Comparison of ENCODE assay signal across 19 cellular contexts in the genomic region with DNA sequence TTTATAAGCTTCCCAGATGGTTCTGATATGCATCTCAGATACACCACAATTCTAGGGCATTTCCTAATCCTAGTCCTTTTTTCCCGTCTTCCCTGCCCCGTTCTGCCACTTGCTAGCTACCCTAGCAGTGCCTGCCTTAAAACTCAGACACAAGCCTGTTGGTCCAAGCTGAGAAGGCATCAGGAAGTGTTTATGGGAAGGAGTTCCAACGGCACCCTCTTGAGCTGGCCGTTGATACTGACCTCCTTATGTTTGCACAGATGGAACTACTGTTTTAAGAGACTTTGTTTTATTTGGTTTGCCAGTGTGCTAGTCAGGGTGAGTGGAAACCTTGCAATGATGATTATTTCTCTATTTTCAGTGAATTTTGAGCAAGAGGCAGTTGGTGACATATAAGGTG.
DNase-seq lines count a peak whose midpoint lies in the region; ATAC-seq, FAIRE-seq and TF ChIP-seq lines count a peak whose summit lies in the region.
"Had no signal": no experiment of that assay in that cellular context is flagged by ENCODE, and none has a peak within 500 bp of the region (broad histone marks: within the 10 kb centered on the region; RNA-seq: fewer than 3 reads in every experiment).

No MANE protein-coding gene starts in this region.

- H3K18ac ChIP-seq in H9 (ENCODE audit: insufficient read length, low read depth, low read length), result no peak overlapping the region

- H4K91ac ChIP-seq in H9 (ENCODE audit: insufficient read length, low read depth, low read length), result no peak overlapping the region

- H3K4me1 Mint-ChIP-seq in H9 (no peaks in the 10 kb centered on the region), astrocyte (ENCODE audit: low read depth, unreplicated experiment) (peaks cover 93% of the 10 kb centered on the region)

- DNase-seq in A549 (ENCODE audit: low read depth in 1 of 2, low spot score in 1 of 2) (peak in 1 of 2 experiments; percentile 33), H9 (peak; percentile 18), astrocyte (ENCODE audit: low read depth) (no peak), fibroblast of peridontal ligament (ENCODE audit: extremely low read depth) (peak; percentile 53), NOMO-1 treated with dmso at 0.1 percent for 144 hours (lab: John Stamatoyannopoulos, UW; ENCODE audit: unreplicated experiment) (no peak), Kasumi-1 (lab: John Stamatoyannopoulos, UW) (no peak), transverse colon (no peak)
- DNase-seq: activated CD4-positive, alpha-beta memory T cell treated with anti-CD3 and anti-CD28 coated beads, Interleukin-2, amount 10 ng/mL, durations not matched to agents 7 days and 5 days; activated T-cell treated with anti-CD3 and anti-CD28 coated beads, Interleukin-2, amount 50 U/mL, for 4 hours; colonic mucosa; COR-L47; heart left ventricle; NCI-H524 treated with DMSO at 0.1 percent for 48 hours; stimulated activated CD4-positive, alpha-beta T cell treated with anti-CD3 and anti-CD28 coated beads, Interleukin-15, amount 100 ng/mL, for 24 hours had no signal

- no peak overlapping the region for H2AFZ ChIP-seq in H9 (ENCODE audit: low read length)
- no peak overlapping the region for H2AFZ ChIP-seq in astrocyte (ENCODE audit: low read depth, low read length)

- H2BK12ac ChIP-seq in H9 (ENCODE audit: insufficient read length, low read depth, low read length), result no peak overlapping the region

- H3K79me2 ChIP-seq in H9 (ENCODE audit: insufficient read depth, low read length) (peaks cover 3% of the 10 kb centered on the region; the same call in 1 of the 2 replicates), astrocyte (ENCODE audit: insufficient read depth, low read length) (peaks cover 32% of the 10 kb centered on the region)

- H2AK5ac ChIP-seq in H9 (ENCODE audit: insufficient read length, low read length), result no peak overlapping the region

- H3K79me1 ChIP-seq in H9 (ENCODE audit: insufficient read depth, low read depth, low read length, poor library complexity, severe bottlenecking), result no peaks in the 10 kb centered on the region

- H4K8ac ChIP-seq in H9 (replicated peaks; ENCODE audit: insufficient read length, low read depth, low read length), result no peak overlapping the region

- H2BK120ac ChIP-seq in H9 (ENCODE audit: low read depth, low read length, poor library complexity, severe bottlenecking), result no peak overlapping the region

- TF ChIP-seq POLR2A in A549 (IDR thresholded peaks at IDR 0.05; ENCODE audit: low read length) (no peak), transverse colon (IDR thresholded peaks at IDR 0.05) (no peak)

- H2BK15ac ChIP-seq in H9 (ENCODE audit: low read depth, low read length), result no peak overlapping the region

- in situ Hi-C loops in transverse colon (cut with MboI; ENCODE audit: low pct_ligation_motif_present in 1 of 4, low pct_unique_long_range_greater_than_20kb in 1 of 4, low sequenced_read_pairs in 3 of 4), result no loop called here

- H4K20me1 ChIP-seq in H9 (ENCODE audit: control insufficient read depth, insufficient read depth, insufficient read length) (no peaks in the 10 kb centered on the region), astrocyte (ENCODE audit: insufficient read depth, low read length) (no peaks in the 10 kb centered on the region)

- intact Hi-C loops in transverse colon (cut with DNase I; ENCODE audit: low total_unique reads), result no loop called here

- H3K14ac ChIP-seq in H9 (ENCODE audit: insufficient read depth, low read length), result no peak overlapping the region

- 55% methylated on average over 4 of the region's 4 CpGs for WGBS in A549 (ENCODE audit: missing lambda C conversion rate)
- WGBS in H9 (ENCODE audit: extremely low coverage, insufficient read length, low lambda C conversion rate), result no CpG with 5 or more reads among the region's 4 CpGs
- WGBS in transverse colon (ENCODE audit: low coverage in 1 of 2), 2 donors, result 0 to 73% methylated on average over 2 to 4 of the region's 4 CpGs

- H3K36me3 ChIP-seq in astrocyte (ENCODE audit: insufficient read depth, low read length), result peaks cover 7% of the 10 kb centered on the region
- peaks cover 0 to 7% (median 2%) of the 10 kb centered on the region in 4 donors for H3K36me3 ChIP-seq in transverse colon
- H3K36me3 ChIP-seq: colonic mucosa had no signal

- FAIRE-seq in A549 (lab: Jason Lieb, UNC), result no peak
- no peak for FAIRE-seq in astrocyte (lab: Jason Lieb, UNC)

- no peak overlapping the region for H3K23ac ChIP-seq in H9 (ENCODE audit: insufficient read length, low read depth, low read length)

- H3K4me3 Mint-ChIP-seq in H9 (no peak overlapping the region), astrocyte (ENCODE audit: unreplicated experiment) (no peak overlapping the region)
- H3K4me3 Mint-ChIP-seq: activated CD4-positive, alpha-beta memory T cell treated with anti-CD3 and anti-CD28 coated beads, Interleukin-2, amount 10 ng/mL, durations not matched to agents 7 days and 5 days; activated T-cell treated with anti-CD3 and anti-CD28 coated beads, Interleukin-2, amount 50 U/mL, for 4 hours; memory B cell; stimulated activated naive CD8-positive, alpha-beta T cell treated with anti-CD3 and anti-CD28 coated beads, Interleukin-15, Interleukin-2, amounts not matched to agents 100 ng/mL and 50 ng/mL, for 24 hours had no signal

- no peak overlapping the region for H2BK5ac ChIP-seq in H9 (ENCODE audit: insufficient read length, low read length)

- no peak overlapping the region for H3K27ac ChIP-seq in A549
- no peak overlapping the region for H3K27ac ChIP-seq in H9 (ENCODE audit: insufficient read length, low read depth, low read length)
- H3K27ac ChIP-seq in astrocyte (ENCODE audit: low read depth, low read length), result peak overlapping the region; percentile 98
- H3K27ac ChIP-seq in transverse colon, result no peak overlapping the region
- H3K27ac ChIP-seq: colonic mucosa had no signal

- no peaks in the 10 kb centered on the region for H3K27me3 ChIP-seq in H9 (ENCODE audit: insufficient read depth, low read length)
- H3K27me3 ChIP-seq in astrocyte (ENCODE audit: insufficient read depth, low read length), result no peaks in the 10 kb centered on the region
- no peaks in the 10 kb centered on the region for H3K27me3 ChIP-seq in transverse colon
- H3K27me3 ChIP-seq: colonic mucosa, heart left ventricle had no signal

- TF ChIP-seq EP300 in A549 (IDR thresholded peaks at IDR 0.05) (no peak), transverse colon (IDR thresholded peaks at IDR 0.05; ENCODE audit: low read depth) (no peak)

- H3K23me2 ChIP-seq in H9 (ENCODE audit: insufficient read length, low read depth, low read length, poor library complexity, severe bottlenecking), result no peaks in the 10 kb centered on the region

- H3K9me3 Mint-ChIP-seq in H9, result peaks cover 0 to 3% of the 10 kb centered on the region in 2 experiments; a peak in 2 of 5 replicates
- no peaks in the 10 kb centered on the region for H3K9me3 Mint-ChIP-seq in astrocyte (ENCODE audit: unreplicated experiment)
- H3K9me3 Mint-ChIP-seq: activated CD4-positive, alpha-beta memory T cell treated with anti-CD3 and anti-CD28 coated beads, Interleukin-2, amount 10 ng/mL, durations not matched to agents 7 days and 5 days; activated T-cell treated with anti-CD3 and anti-CD28 coated beads, Interleukin-2, amount 50 U/mL, for 4 hours; memory B cell; stimulated activated naive CD8-positive, alpha-beta T cell treated with anti-CD3 and anti-CD28 coated beads, Interleukin-15, Interleukin-2, amounts not matched to agents 100 ng/mL and 50 ng/mL, for 24 hours had no signal

- H4K5ac ChIP-seq in H9 (ENCODE audit: insufficient read length, low read depth, low read length), result no peak overlapping the region

- H3K9me3 ChIP-seq in A549, result no peaks in the 10 kb centered on the region
- H3K9me3 ChIP-seq in H9 (ENCODE audit: control insufficient read depth, low read depth, low read length), result no peaks in the 10 kb centered on the region
- no peaks in the 10 kb centered on the region for H3K9me3 ChIP-seq in astrocyte (ENCODE audit: insufficient read depth, low read depth, low read length)
- H3K9me3 ChIP-seq in transverse colon, result no peaks in the 10 kb centered on the region
- H3K9me3 ChIP-seq: colonic mucosa, HAP-1, heart left ventricle had no signal

- ATAC-seq in A549 (peak; percentile 41 to 44; a peak in 3 of 6 replicates), HG03159 (IDR thresholded peaks at IDR 0.05; ENCODE audit: unreplicated experiment) (no peak)
- ATAC-seq: activated T-cell treated with anti-CD3 and anti-CD28 coated beads, Interleukin-2, amount 50 U/mL, for 4 hours; Panc1 had no signal

- no peak overlapping the region for H3K9ac ChIP-seq in H9 (ENCODE audit: extremely low read depth, insufficient read length, low read length)
- H3K9ac ChIP-seq in astrocyte (ENCODE audit: low read length), result no peak overlapping the region

- CTCF ChIA-PET in A549 (lab: Yijun Ruan, JAX), result interaction anchor here (0.6 to 2.3 kb wide), 6 partner anchors 10 to 293 kb away, joined by 3 to 7 read pairs (median 4); no protein-coding TSS in a partner anchor

- no peaks in the 10 kb centered on the region for H3K27me3 Mint-ChIP-seq in H9 (ENCODE audit: low read depth)
- no peaks in the 10 kb centered on the region for H3K27me3 Mint-ChIP-seq in astrocyte (ENCODE audit: low read depth, unreplicated experiment)
- H3K27me3 Mint-ChIP-seq: activated CD4-positive, alpha-beta memory T cell treated with anti-CD3 and anti-CD28 coated beads, Interleukin-2, amount 10 ng/mL, durations not matched to agents 7 days and 5 days; memory B cell; stimulated activated naive CD8-positive, alpha-beta T cell treated with anti-CD3 and anti-CD28 coated beads, Interleukin-15, Interleukin-2, amounts not matched to agents 100 ng/mL and 50 ng/mL, for 24 hours had no signal

- POLR2A ChIA-PET in A549 (lab: Yijun Ruan, JAX), result interaction anchor here (1.1 kb wide), 1 partner anchor 126 kb away, joined by 5 read pairs; a partner anchor contains a TSS

- peaks cover 54 to 93% (median 92%) of the 10 kb centered on the region in 3 experiments for H3K36me3 Mint-ChIP-seq in H9 (ENCODE audit: insufficient read depth in 1 of 3, low read depth in 3 of 3)
- peaks cover 33% of the 10 kb centered on the region for H3K36me3 Mint-ChIP-seq in astrocyte (ENCODE audit: low read depth, unreplicated experiment)

- no peak overlapping the region for H2BK20ac ChIP-seq in H9 (ENCODE audit: low read depth, low read length, poor library complexity, severe bottlenecking)

- H3K27ac Mint-ChIP-seq in H9 (peak overlapping the region in 2 of 3 experiments; percentile 50 to 62; a peak in 3 of 7 replicates), astrocyte (ENCODE audit: unreplicated experiment) (peak overlapping the region; percentile 98)
- H3K27ac Mint-ChIP-seq: activated CD4-positive, alpha-beta memory T cell treated with anti-CD3 and anti-CD28 coated beads, Interleukin-2, amount 10 ng/mL, durations not matched to agents 7 days and 5 days; memory B cell; stimulated activated naive CD8-positive, alpha-beta T cell treated with anti-CD3 and anti-CD28 coated beads, Interleukin-15, Interleukin-2, amounts not matched to agents 100 ng/mL and 50 ng/mL, for 24 hours had no signal

- 0 out of 5 replicates have a peak, but pooled peaks of 1 of the 2 experiments have one; percentile 6 for TF ChIP-seq RAD21 in A549 (conservative IDR thresholded peaks at IDR 0.05 in 1 of 2, IDR thresholded peaks at IDR 0.05 in 1 of 2)

- H3K4me1 ChIP-seq in A549 (peaks cover 17% of the 10 kb centered on the region; the same call in 2 of the 3 replicates), H9 (ENCODE audit: insufficient read depth, low read length) (no peaks in the 10 kb centered on the region), astrocyte (ENCODE audit: insufficient read depth, low read length) (peaks cover 66% of the 10 kb centered on the region), transverse colon (peaks cover 0 to 3% (median 0%) of the 10 kb centered on the region in 4 donors)
- H3K4me1 ChIP-seq: colonic mucosa, HAP-1 had no signal

- no peak overlapping the region for H3K4me3 ChIP-seq in A549
- no peak overlapping the region for H3K4me3 ChIP-seq in astrocyte (ENCODE audit: insufficient read depth, low read depth, low read length)
- H3K4me3 ChIP-seq in transverse colon, result no peak overlapping the region
- H3K4me3 ChIP-seq: colonic mucosa, HAP-1, heart left ventricle had no signal

- no peak overlapping the region for H3T11ph ChIP-seq in H9 (ENCODE audit: low read length)

- no peak overlapping the region for H3K4ac ChIP-seq in H9 (ENCODE audit: low read depth, low read length)

- H3K56ac ChIP-seq in H9 (ENCODE audit: insufficient read length, low read depth, low read length), result no peak overlapping the region

- TF ChIP-seq CTCF in A549 (IDR thresholded peaks at IDR 0.05), result no peak
- TF ChIP-seq CTCF in H9 (conservative IDR thresholded peaks at IDR 0.05), result no peak; the same call in 2 of the 3 replicates
- no peak for TF ChIP-seq CTCF in astrocyte (IDR thresholded peaks at IDR 0.05; ENCODE audit: insufficient read depth, low read depth, low read length)
- no peak for TF ChIP-seq CTCF in transverse colon (IDR thresholded peaks at IDR 0.05)

- no peak overlapping the region for H3K4me2 ChIP-seq in A549
- H3K4me2 ChIP-seq in H9 (ENCODE audit: insufficient read depth, insufficient read length, low read length), result no peak overlapping the region
- H3K4me2 ChIP-seq in astrocyte (ENCODE audit: low read length), result peak overlapping the region; percentile 61

Comparison
In these comparisons a context has a peak if more than half of its experiments do, and no peak if none do; other contexts are left out.
1. DNase-seq: peak in H9 (single experiment) and fibroblast of peridontal ligament (single experiment); none in astrocyte (single experiment), NOMO-1 treated with dmso at 0.1 percent for 144 hours (single experiment), Kasumi-1 (0 of 2) and transverse colon (single experiment).